Comparison of ENCODE assay signal across 11 cellular contexts in the genomic region with DNA sequence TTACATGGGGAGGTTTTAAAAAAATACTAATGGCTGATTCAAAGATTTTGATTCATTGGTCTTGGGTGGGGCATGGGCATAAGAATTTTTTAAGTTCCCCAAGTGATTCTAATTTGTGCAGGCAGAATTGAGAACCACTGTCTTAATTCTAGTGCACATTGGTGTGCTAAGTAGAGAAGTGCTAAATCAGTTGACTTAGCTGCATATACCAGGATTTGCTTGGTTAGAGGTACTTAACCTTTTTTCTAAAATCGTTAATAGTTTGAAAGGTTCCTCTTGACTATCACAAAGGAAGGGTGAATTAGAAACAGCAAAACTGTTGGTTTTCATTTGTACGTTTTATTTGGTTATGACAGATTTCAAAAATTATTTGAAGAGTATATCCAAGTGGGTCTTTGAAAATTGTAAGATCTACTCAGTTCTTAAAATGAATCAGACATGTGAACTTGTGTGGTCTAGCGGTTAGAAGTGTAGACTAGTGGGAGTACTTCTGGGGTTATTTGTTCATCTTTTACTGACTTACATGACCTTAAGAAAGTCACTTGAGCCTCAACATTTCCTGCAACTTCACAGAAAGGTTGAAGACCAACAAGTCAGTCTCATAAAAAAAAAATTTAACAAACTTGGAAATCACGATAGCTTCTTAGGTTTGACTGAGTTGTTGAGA.
DNase-seq lines count a peak whose midpoint lies in the region; ATAC-seq and TF ChIP-seq lines count a peak whose summit lies in the region.
"Had no signal": no experiment of that assay in that cellular context is flagged by ENCODE, and none has a peak within 500 bp of the region (broad histone marks: within the 10 kb centered on the region; RNA-seq: fewer than 3 reads in every experiment).

No MANE protein-coding gene starts in this region.

- DNase-seq in CD8-positive, alpha-beta T cell: no peak
- DNase-seq in central memory CD4-positive, alpha-beta T cell: peak; percentile 10
- DNase-seq in Right ventricle myocardium superior (no peak), pons (ENCODE audit: low spot score) (no peak), NCI-H1436 treated with DMSO at 0.1 percent for 48 hours (lab: John Stamatoyannopoulos, UW) (no peak)
- DNase-seq: AML-193, MG63, NCI-H748 treated with DMSO at 0.1 percent for 48 hours had no signal

- H3K4me1 ChIP-seq in CD8-positive, alpha-beta T cell (ENCODE audit: insufficient read depth, low read length): peaks cover 36% of the 10 kb centered on the region

- no peaks in the 10 kb centered on the region for H3K36me3 ChIP-seq in CD8-positive, alpha-beta T cell (ENCODE audit: insufficient read depth, low read length)

- CTCF ChIA-PET in CD8-positive, alpha-beta T cell (lab: Charles Lee): interaction anchor here (1.0 to 1.2 kb wide), 2 partner anchors 172 to 232 kb away, joined by 3 to 4 read pairs; no protein-coding TSS in a partner anchor

- H3K9me3 Mint-ChIP-seq in CD8-positive, alpha-beta T cell: no peaks in the 10 kb centered on the region

- H3K27ac ChIP-seq in CD8-positive, alpha-beta T cell (ENCODE audit: low read depth, low read length): no peak overlapping the region

- POLR2A ChIA-PET in CD8-positive, alpha-beta T cell (lab: Charles Lee): no interaction called here

- H3K36me3 Mint-ChIP-seq in CD8-positive, alpha-beta T cell: peaks cover 21% of the 10 kb centered on the region

- no peaks in the 10 kb centered on the region for H3K27me3 Mint-ChIP-seq in CD8-positive, alpha-beta T cell (ENCODE audit: low read depth)

- intact Hi-C loops in CD8-positive, alpha-beta T cell (cut with DNase I, micrococcal nuclease): loop anchor here in 1 of 2 experiments (5.0 kb wide), 1 partner anchor 48 kb away; no protein-coding TSS in a partner anchor
- intact Hi-C loops in Right ventricle myocardium superior (cut with DNase I): no loop called here

- peaks cover 48% of the 10 kb centered on the region for H3K4me1 Mint-ChIP-seq in CD8-positive, alpha-beta T cell (ENCODE audit: low read depth)

- no peaks in the 10 kb centered on the region for H3K9me3 ChIP-seq in CD8-positive, alpha-beta T cell (ENCODE audit: low read length)
- H3K9me3 ChIP-seq: MG63 had no signal

- no peak overlapping the region for H3K4me3 ChIP-seq in CD8-positive, alpha-beta T cell (ENCODE audit: low read depth, low read length)
- H3K4me3 ChIP-seq: MG63 had no signal

- peak; percentile 82 for ATAC-seq in CD8-positive, alpha-beta T cell
- peak; percentile 89 for ATAC-seq in GM19351 (IDR thresholded peaks at IDR 0.05; ENCODE audit: unreplicated experiment)
- peak; percentile 74 for ATAC-seq in HG03565 (IDR thresholded peaks at IDR 0.05; ENCODE audit: unreplicated experiment)
- no peak for ATAC-seq in Right ventricle myocardium superior (ENCODE audit: poor library complexity)
- ATAC-seq: Panc1 had no signal

- no peak overlapping the region for H3K4me3 Mint-ChIP-seq in CD8-positive, alpha-beta T cell

- no peak for TF ChIP-seq CTCF in CD8-positive, alpha-beta T cell (IDR thresholded peaks at IDR 0.05)

- no peaks in the 10 kb centered on the region for H3K27me3 ChIP-seq in CD8-positive, alpha-beta T cell (ENCODE audit: insufficient read depth, low read length)
- H3K27me3 ChIP-seq: MG63 had no signal

- peak overlapping the region; percentile 34 for H3K27ac Mint-ChIP-seq in CD8-positive, alpha-beta T cell
